11 cellular contexts compared by ENCODE assay signal in the genomic region with DNA sequence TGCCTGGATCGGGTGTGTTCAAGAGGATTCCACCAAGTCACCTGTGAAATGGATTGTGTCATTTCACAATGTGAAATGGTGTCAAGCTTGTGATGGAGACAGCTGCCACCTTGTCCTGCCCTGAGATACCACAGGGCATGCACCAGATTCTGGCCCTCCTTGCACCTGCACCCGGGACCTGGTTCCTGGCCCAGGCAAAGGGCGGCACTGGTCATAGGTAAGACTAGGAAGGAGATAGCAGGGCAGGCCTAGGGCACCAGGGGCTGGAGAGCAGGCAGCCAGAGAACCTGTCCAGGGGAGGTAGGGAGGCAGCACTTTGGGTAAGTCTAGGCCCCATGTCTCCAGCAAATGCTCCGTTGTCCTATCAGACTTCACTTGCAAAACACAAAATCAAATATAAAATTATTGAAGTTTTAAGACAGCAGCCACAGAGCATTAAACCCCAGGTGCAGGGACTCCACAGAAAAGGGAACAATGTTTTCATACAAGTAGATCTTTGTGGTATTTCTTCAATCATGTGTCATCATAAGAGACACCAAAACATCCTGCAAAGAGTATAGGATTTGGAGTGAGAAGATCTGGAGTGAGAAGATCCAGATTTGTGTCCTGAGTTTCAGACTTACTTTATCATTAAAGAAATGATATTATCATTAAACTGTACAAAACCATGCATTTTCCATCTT.
"Had no signal": no experiment of that assay in that cellular context is flagged by ENCODE, and none has a peak within 500 bp of the region (broad histone marks: within the 10 kb centered on the region; RNA-seq: fewer than 3 reads in every experiment).

No MANE protein-coding gene starts in this region.

- DNase-seq: activated CD4-positive, alpha-beta memory T cell treated with anti-CD3 and anti-CD28 coated beads for 36 hours; activated CD4-positive, CD25-positive, alpha-beta regulatory T cell treated with anti-CD3 and anti-CD28 coated beads, Interleukin-2, amount 50 U/mL, for 72 hours; activated naive CD4-positive, alpha-beta T cell treated with anti-CD3 and anti-CD28 coated beads, Interleukin-2, amount 50 U/mL, for 16 hours; anterior cingulate cortex; esophagus squamous epithelium; foreskin fibroblast; glutamatergic neuron; left colon; mucosa of descending colon; stimulated activated CD4-positive, alpha-beta T cell treated with anti-CD3 and anti-CD28 coated beads, Interleukin-2, amount 100 ng/mL, for 48 hours; stimulated activated CD8-positive, alpha-beta memory T cell treated with anti-CD3 and anti-CD28 coated beads, Interleukin-4, amount 100 ng/mL, for 48 hours had no signal

- H3K9me3 Mint-ChIP-seq: activated CD4-positive, alpha-beta memory T cell treated with anti-CD3 and anti-CD28 coated beads for 36 hours had no signal

- H3K4me3 Mint-ChIP-seq: activated CD4-positive, alpha-beta memory T cell treated with anti-CD3 and anti-CD28 coated beads for 36 hours had no signal

- H3K27ac Mint-ChIP-seq: activated CD4-positive, alpha-beta memory T cell treated with anti-CD3 and anti-CD28 coated beads for 36 hours had no signal

- H3K27me3 Mint-ChIP-seq: activated CD4-positive, alpha-beta memory T cell treated with anti-CD3 and anti-CD28 coated beads for 36 hours had no signal

- H3K36me3 Mint-ChIP-seq: activated CD4-positive, alpha-beta memory T cell treated with anti-CD3 and anti-CD28 coated beads for 36 hours had no signal

- ATAC-seq: left colon, mucosa of descending colon had no signal
